Comparison of ENCODE assay signal across 9 cellular contexts in genomic region chr10:80684217-80684616, GRCh38.
DNase-seq lines count a peak whose midpoint lies in the region; ATAC-seq and TF ChIP-seq lines count a peak whose summit lies in the region.
"Had no signal": no experiment of that assay in that cellular context is flagged by ENCODE, and none has a peak within 500 bp of the region (broad histone marks: within the 10 kb centered on the region; RNA-seq: fewer than 3 reads in every experiment).

No MANE protein-coding gene starts in this region.

- no peak for TF ChIP-seq CTCF in fibroblast of villous mesenchyme (IDR thresholded peaks at IDR 0.05; ENCODE audit: insufficient read depth, low read depth, low read length)
- TF ChIP-seq CTCF in omental fat pad (IDR thresholded peaks at IDR 0.05): no peak
- no peak for TF ChIP-seq CTCF in CD14-positive monocyte (IDR thresholded peaks at IDR 0.05)
- TF ChIP-seq CTCF in colonic mucosa (IDR thresholded peaks at IDR 0.05): no peak

- ATAC-seq in GM21723 (IDR thresholded peaks at IDR 0.05; ENCODE audit: unreplicated experiment) (peak; percentile 77), omental fat pad (ENCODE audit: low FRiP score) (no peak)

- peaks cover 0 to 2% (median 0%) of the 10 kb centered on the region in 7 donors for H3K9me3 Mint-ChIP-seq in CD14-positive monocyte
- H3K9me3 Mint-ChIP-seq: neural crest cell had no signal

- H3K9me3 ChIP-seq in colonic mucosa: no peaks in the 10 kb centered on the region

- no peaks in the 10 kb centered on the region for H3K27me3 ChIP-seq in colonic mucosa

- intact Hi-C loops in CD14-positive monocyte (cut with micrococcal nuclease) (no loop called here), colonic mucosa (cut with DNase I) (no loop called here)

- H3K27ac Mint-ChIP-seq in CD14-positive monocyte: no peak overlapping the region

- in situ Hi-C loops in G401 (cut with HindIII; ENCODE audit: low sequenced_read_pairs): no loop called here

- no peak overlapping the region for H3K9ac ChIP-seq in colonic mucosa (ENCODE audit: low read depth in 2 of 2, low read length in 2 of 2)

- peak; percentile 55 for DNase-seq in G401 (ENCODE audit: low spot score)
- peak; percentile 16 for DNase-seq in NCI-H2227 treated with DMSO at 0.1 percent for 48 hours (lab: John Stamatoyannopoulos, UW)
- peak; percentile 39 for DNase-seq in fibroblast of villous mesenchyme (ENCODE audit: low read depth)
- DNase-seq in omental fat pad (ENCODE audit: low spot score): no peak
- no peak for DNase-seq in CD14-positive monocyte (ENCODE audit: low spot score)
- DNase-seq in SHP77 treated with DMSO at 0.1 percent for 48 hours (lab: John Stamatoyannopoulos, UW): no peak
- DNase-seq in colonic mucosa: no peak

- H3K4me3 ChIP-seq in fibroblast of villous mesenchyme (ENCODE audit: low read depth, low read length): no peak overlapping the region
- H3K4me3 ChIP-seq in colonic mucosa: no peak overlapping the region

- H3K4me3 Mint-ChIP-seq in CD14-positive monocyte: no peak overlapping the region
- H3K4me3 Mint-ChIP-seq: neural crest cell had no signal

- no peaks in the 10 kb centered on the region for H3K36me3 Mint-ChIP-seq in CD14-positive monocyte

- peaks cover 0 to 3% (median 2%) of the 10 kb centered on the region in 3 donors for H3K27me3 Mint-ChIP-seq in CD14-positive monocyte (ENCODE audit: low read depth in 3 of 3)

- no peak overlapping the region for H3K27ac ChIP-seq in colonic mucosa

- no peaks in the 10 kb centered on the region for H3K4me1 Mint-ChIP-seq in CD14-positive monocyte

- H3K4me1 ChIP-seq in colonic mucosa: no peaks in the 10 kb centered on the region

- no peaks in the 10 kb centered on the region for H3K36me3 ChIP-seq in colonic mucosa

Comparison
In these comparisons a context has a peak if more than half of its experiments do, and no peak if none do; other contexts are left out.
1. DNase-seq: peak in G401 (single experiment), NCI-H2227 treated with DMSO at 0.1 percent for 48 hours (single experiment) and fibroblast of villous mesenchyme (single experiment); none in omental fat pad (single experiment), CD14-positive monocyte (single experiment), SHP77 treated with DMSO at 0.1 percent for 48 hours (single experiment) and colonic mucosa (single experiment).